8 cellular contexts compared by ENCODE assay signal in the genomic region with DNA sequence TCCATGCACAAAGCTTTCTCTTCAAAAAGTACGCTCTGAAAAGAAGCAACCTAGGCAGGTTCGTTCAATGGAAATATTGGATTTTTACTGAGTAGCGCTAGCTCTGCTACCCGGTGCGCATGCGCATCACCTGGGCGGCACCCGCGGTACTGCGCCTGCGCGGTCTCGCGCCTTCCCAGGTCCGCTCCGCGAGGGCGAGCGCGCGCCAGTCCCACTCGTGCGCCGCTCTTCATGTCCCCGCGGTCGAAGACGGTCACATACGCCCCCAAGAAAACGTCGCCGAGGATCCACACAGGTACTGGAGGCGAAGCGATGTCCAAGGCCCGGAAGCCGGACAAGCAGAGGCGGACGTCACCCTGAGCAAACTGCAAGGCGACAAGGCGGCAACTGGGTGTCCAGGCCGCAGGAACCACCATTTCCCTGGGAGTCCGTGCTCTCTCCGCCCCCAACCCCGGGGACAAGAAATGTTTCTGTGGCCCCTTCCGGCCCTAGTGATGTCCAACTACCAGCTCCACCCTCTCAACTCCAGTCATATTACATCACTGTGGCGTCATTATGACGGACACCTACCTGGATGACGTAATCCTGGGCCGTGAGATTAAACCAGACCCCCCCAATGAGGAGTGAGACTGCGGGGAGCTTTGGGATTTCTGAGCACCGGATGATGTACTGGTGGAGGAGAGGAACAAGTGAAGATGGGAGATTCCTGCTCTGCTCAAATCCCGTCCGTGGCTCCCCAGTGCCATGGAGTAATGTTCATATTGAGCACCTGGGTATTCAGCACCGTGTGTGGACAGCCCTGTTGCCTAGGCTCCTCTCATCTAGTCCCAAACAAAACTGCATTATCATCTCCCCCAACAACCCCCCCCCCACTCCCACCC. TPM values are rescaled to one million over a fixed set of nuclear protein-coding genes. Genes with fewer than 3 reads are reported as not detected.
DNase-seq lines count a peak whose midpoint lies in the region; ATAC-seq, FAIRE-seq and TF ChIP-seq lines count a peak whose summit lies in the region.

No MANE protein-coding gene starts in this region.

- BruUV-seq in K562 (replicated peaks; lab: Mats Ljungman, UMichigan) = TSS peak; percentile 48

- in situ Hi-C loops in K562 (cut with MboI) = loop anchor here (10.0 kb wide), 1 partner anchor 1219 kb away; the partner anchor contains the start of genes C19orf73, LIN7B and PPFIA3

- peak overlapping the region; percentile 94 for H2AFZ ChIP-seq in K562 (ENCODE audit: low read depth, low read length)

- ATAC-seq in GM19397 (IDR thresholded peaks at IDR 0.05; ENCODE audit: unreplicated experiment) (peak; percentile 32), K562 (peak; percentile 3; the same call in 1 of the 3 replicates)

- peaks cover 38 to 55% of the 10 kb centered on the region in 2 experiments; a peak in 4 of 5 replicates for H3K4me1 ChIP-seq in K562 (replicated peaks in 1 of 2; ENCODE audit: control insufficient read depth in 2 of 2, insufficient read depth in 2 of 2, low read length in 2 of 2)

- peak overlapping the region; percentile 95 for H3K27ac ChIP-seq in K562 (ENCODE audit: extremely low read depth, low read depth, low read length)

- no peaks in the 10 kb centered on the region for H3K9me1 ChIP-seq in K562 (ENCODE audit: control insufficient read depth, insufficient read depth, low read length)

- H3K9me3 ChIP-seq in K562 (replicated peaks; ENCODE audit: control insufficient read depth, insufficient read depth, low read depth, low read length) = no peaks in the 10 kb centered on the region

- TF ChIP-seq EP300 in K562 (IDR thresholded peaks at IDR 0.05; ENCODE audit: low read length) = no peak

- DNase-seq in CMK (ENCODE audit: low read depth) (peak; percentile 76), HPDE6-E6E7 (ENCODE audit: extremely low spot score) (peak; percentile 80), T1000 (lab: John Stamatoyannopoulos, UW) (peak; percentile 17), K562 (ENCODE audit: extremely low read depth in 1 of 4, low spot score in 3 of 4) (peak; percentile 90 to 99 (median 98)), islet precursor cell (peak; percentile 61), inferior parietal cortex (ENCODE audit: extremely low spot score) (no peak)
- peak; percentile 86 for DNase-seq in stimulated activated CD4-positive, alpha-beta T cell treated with anti-CD3 and anti-CD28 coated beads, Interleukin-15, amount 100 ng/mL, for 24 hours

- no peak for FAIRE-seq in K562 (lab: Jason Lieb, UNC)

- no peaks in the 10 kb centered on the region; the same call in 2 of the 3 replicates for H3K36me3 ChIP-seq in K562 (ENCODE audit: control insufficient read depth, insufficient read depth, low read length)

- peak overlapping the region; percentile 82 to 93 for H3K9ac ChIP-seq in K562 (ENCODE audit: insufficient read depth in 1 of 2, low read depth in 2 of 2, low read length in 2 of 2)

- H3K4me2 ChIP-seq in K562 (ENCODE audit: insufficient read depth, low read length) = peak overlapping the region; percentile 89

- H3K27me3 ChIP-seq in K562 (ENCODE audit: control insufficient read depth in 2 of 2, insufficient read depth in 2 of 2, low read length in 2 of 2) = no peaks in the 10 kb centered on the region

- no peaks in the 10 kb centered on the region for H4K20me1 ChIP-seq in K562 (replicated peaks; ENCODE audit: control insufficient read depth, insufficient read depth, low read length)

- intact Hi-C loops in K562 (cut with micrococcal nuclease) = no loop called here

- CTCF ChIA-PET in K562 (lab: Yijun Ruan, JAX; ENCODE audit: low intra/inter-chr PET ratio) = interaction anchor here (0.5 kb wide), 1 partner anchor 215 kb away, joined by 3 read pairs; no protein-coding TSS in a partner anchor

- TF ChIP-seq POLR2A in K562 (conservative IDR thresholded peaks at IDR 0.05) = peak; percentile 93

- peaks cover 27% of the 10 kb centered on the region for H3K79me2 ChIP-seq in K562 (ENCODE audit: control insufficient read depth, insufficient read depth, low read length)

- peak overlapping the region; percentile 41 for H3K4me3 ChIP-seq in K562

- WGBS in K562 (ENCODE audit: insufficient coverage, low coverage, missing lambda C conversion rate) = 6% methylated on average over 47 of the region's 54 CpGs

- POLR2A ChIA-PET in K562 (lab: Yijun Ruan, JAX) = interaction anchor here (0.9 to 1.0 kb wide), 2 partner anchors 17 to 179 kb away, joined by 3 read pairs; no protein-coding TSS in a partner anchor

- TF ChIP-seq CTCF in K562 (IDR thresholded peaks at IDR 0.05 in 2 of 3, conservative IDR thresholded peaks at IDR 0.05 in 1 of 3; ENCODE audit: insufficient read depth in 2 of 3, low read depth in 1 of 3, low read length in 3 of 3) = no peak

- TF ChIP-seq RAD21 in K562 (CRISPR knock-in tag; conservative IDR thresholded peaks at IDR 0.05 in 1 of 2, IDR thresholded peaks at IDR 0.05 in 1 of 2) = no peak

RNA-seq across cellular contexts. Expression of gene KCNC3, which starts 4.8 kb away (rescaled TPM):
- total RNA-seq in K562 (2011; cell fraction: chromatin; rRNA removed; ENCODE audit: low replicate concordance) = 19.8 and 38.5 TPM in 2 replicates
- 17.0 and 18.4 TPM in 2 replicates for total RNA-seq in K562 (2011; cell fraction: nucleolus; rRNA removed)
- 18.8 and 48.6 TPM in 2 replicates for total RNA-seq in K562 (2011; cell fraction: nucleoplasm; rRNA removed)
- total RNA-seq in K562 (2014; rRNA removed) (1.8 and 4.0 TPM in 2 replicates), K562 (2014; rRNA removed; fragmentation: Illumina TruSeq; extraction: Trizol) (1.4 and 1.7 TPM in 2 replicates), K562 (2015; rRNA removed; fragmentation: Illumina TruSeq; extraction: Trizol) (2.1 and 3.0 TPM in 2 replicates), K562 (2021) (20.2 and 26.2 TPM in 2 replicates)
- polyA plus RNA-seq in K562 (2011; rRNA removed) (2.0 and 3.7 TPM in 2 replicates), K562 (2014; fragmentation: Illumina TruSeq; extraction: Trizol) (14.9 and 16.4 TPM in 2 replicates), K562 (2014; fragmentation: Nextera tagmentation; extraction: Ambion mirVana) (under 1 TPM; 0.03 to 0.06 TPM), K562 (2014; rRNA removed) (13.2 and 14.2 TPM in 2 replicates)
- 2.0 and 2.7 TPM in 2 replicates for polyA plus RNA-seq in K562 (2011; cell fraction: cytosol; rRNA removed)
- 12.7 and 28.1 TPM in 2 replicates for polyA plus RNA-seq in K562 (2011; cell fraction: nucleus; rRNA removed)
- 10.3 and 13.2 TPM in 2 replicates for polyA plus RNA-seq in K562 (2012)
- 1.2 and 2.0 TPM in 2 replicates for polyA minus RNA-seq in K562 (2011; rRNA and poly(A)+ RNA removed)
- polyA minus RNA-seq in K562 (2011; cell fraction: cytosol; rRNA and poly(A)+ RNA removed) = 8.9 and 10.9 TPM in 2 replicates
- polyA minus RNA-seq in K562 (2011; cell fraction: nucleus; rRNA and poly(A)+ RNA removed) = 7.8 and 7.9 TPM in 2 replicates

RNA-seq across cellular contexts. Expression of gene NAPSA, which starts 31.5 kb away (rescaled TPM):
- total RNA-seq in K562 (2011; cell fraction: chromatin; rRNA removed; ENCODE audit: low replicate concordance) = 3.9 and 8.3 TPM in 2 replicates
- total RNA-seq in K562 (2011; cell fraction: nucleolus; rRNA removed) = 5.0 and 5.5 TPM in 2 replicates
- 3.6 and 5.6 TPM in 2 replicates for total RNA-seq in K562 (2011; cell fraction: nucleoplasm; rRNA removed)
- total RNA-seq in K562 (2014; rRNA removed) (0.41 and 0.78 TPM in 2 replicates), K562 (2014; rRNA removed; fragmentation: Illumina TruSeq; extraction: Trizol) (0.45 and 0.65 TPM in 2 replicates), K562 (2015; rRNA removed; fragmentation: Illumina TruSeq; extraction: Trizol) (0.45 and 0.76 TPM in 2 replicates), K562 (2021) (1.9 and 2.3 TPM in 2 replicates)
- polyA plus RNA-seq in K562 (2011; rRNA removed) (1.2 and 1.9 TPM in 2 replicates), K562 (2014; fragmentation: Illumina TruSeq; extraction: Trizol) (0.89 and 1.1 TPM in 2 replicates), K562 (2014; fragmentation: Nextera tagmentation; extraction: Ambion mirVana) (under 1 TPM; 0.25 to 0.49 TPM), K562 (2014; rRNA removed) (0.69 and 1.6 TPM in 2 replicates)
- 1.4 and 1.9 TPM in 2 replicates for polyA plus RNA-seq in K562 (2011; cell fraction: cytosol; rRNA removed)
- 11.3 and 12.5 TPM in 2 replicates for polyA plus RNA-seq in K562 (2011; cell fraction: nucleus; rRNA removed)
- 2.0 and 3.0 TPM in 2 replicates for polyA plus RNA-seq in K562 (2012)
- 0.42 and 0.57 TPM in 2 replicates for polyA minus RNA-seq in K562 (2011; rRNA and poly(A)+ RNA removed)
- polyA minus RNA-seq in K562 (2011; cell fraction: cytosol; rRNA and poly(A)+ RNA removed) = 1.5 TPM in 1 of 2 replicates, not detected in the other
- 2.0 and 2.2 TPM in 2 replicates for polyA minus RNA-seq in K562 (2011; cell fraction: nucleus; rRNA and poly(A)+ RNA removed)

RNA-seq across cellular contexts. Expression of gene NR1H2, which starts 42.3 kb away (rescaled TPM):
- 31.6 and 83.2 TPM in 2 replicates for total RNA-seq in K562 (2011; cell fraction: chromatin; rRNA removed; ENCODE audit: low replicate concordance)
- total RNA-seq in K562 (2011; cell fraction: nucleolus; rRNA removed) = 66.3 and 72.5 TPM in 2 replicates
- 41.0 and 45.6 TPM in 2 replicates for total RNA-seq in K562 (2011; cell fraction: nucleoplasm; rRNA removed)
- 51.4 and 68.1 TPM in 2 replicates for total RNA-seq in K562 (2014; rRNA removed)
- total RNA-seq in K562 (2014; rRNA removed; fragmentation: Illumina TruSeq; extraction: Trizol) = 10.6 and 12.3 TPM in 2 replicates
- total RNA-seq in K562 (2015; rRNA removed; fragmentation: Illumina TruSeq; extraction: Trizol) = 32.9 and 35.0 TPM in 2 replicates
- 56.7 and 58.2 TPM in 2 replicates for total RNA-seq in K562 (2021)
- polyA plus RNA-seq in K562 (2011; rRNA removed) = 24.0 and 37.5 TPM in 2 replicates
- polyA plus RNA-seq in K562 (2011; cell fraction: cytosol; rRNA removed) = 42.2 and 70.3 TPM in 2 replicates
- 71.7 and 110 TPM in 2 replicates for polyA plus RNA-seq in K562 (2011; cell fraction: nucleus; rRNA removed)
- polyA plus RNA-seq in K562 (2012) = 51.4 and 65.3 TPM in 2 replicates
- 23.8 and 51.0 TPM in 2 replicates for polyA plus RNA-seq in K562 (2014; fragmentation: Illumina TruSeq; extraction: Trizol)
- 1 to 10 TPM in 1 of 2 experiments, under 1 TPM in 1; 0.11 to 1.5 TPM for polyA plus RNA-seq in K562 (2014; fragmentation: Nextera tagmentation; extraction: Ambion mirVana)
- 61.9 and 73.8 TPM in 2 replicates for polyA plus RNA-seq in K562 (2014; rRNA removed)
- 12.7 and 17.8 TPM in 2 replicates for polyA minus RNA-seq in K562 (2011; rRNA and poly(A)+ RNA removed)
- 15.7 and 17.4 TPM in 2 replicates for polyA minus RNA-seq in K562 (2011; cell fraction: cytosol; rRNA and poly(A)+ RNA removed)
- 28.8 and 37.7 TPM in 2 replicates for polyA minus RNA-seq in K562 (2011; cell fraction: nucleus; rRNA and poly(A)+ RNA removed)

RNA-seq across cellular contexts. Expression of gene POLD1, which starts 50.2 kb away (rescaled TPM):
- 79.9 and 373 TPM in 2 replicates for total RNA-seq in K562 (2011; cell fraction: chromatin; rRNA removed; ENCODE audit: low replicate concordance)
- 460 and 477 TPM in 2 replicates for total RNA-seq in K562 (2011; cell fraction: nucleolus; rRNA removed)
- total RNA-seq in K562 (2011; cell fraction: nucleoplasm; rRNA removed) = 147 and 179 TPM in 2 replicates
- total RNA-seq in K562 (2014; rRNA removed) (258 and 338 TPM in 2 replicates), K562 (2014; rRNA removed; fragmentation: Illumina TruSeq; extraction: Trizol) (15.3 and 28.3 TPM in 2 replicates), K562 (2015; rRNA removed; fragmentation: Illumina TruSeq; extraction: Trizol) (89.4 and 95.2 TPM in 2 replicates), K562 (2021) (296 and 312 TPM in 2 replicates)
- polyA plus RNA-seq in K562 (2011; rRNA removed) (45.2 and 88.6 TPM in 2 replicates), K562 (2014; fragmentation: Illumina TruSeq; extraction: Trizol) (47.8 and 97.9 TPM in 2 replicates), K562 (2014; fragmentation: Nextera tagmentation; extraction: Ambion mirVana) (1 to 10 TPM; 1.3 to 6.4 TPM), K562 (2014; rRNA removed) (161 and 163 TPM in 2 replicates)
- polyA plus RNA-seq in K562 (2011; cell fraction: cytosol; rRNA removed) = 86.2 and 222 TPM in 2 replicates
- polyA plus RNA-seq in K562 (2011; cell fraction: nucleus; rRNA removed) = 460 and 607 TPM in 2 replicates
- polyA plus RNA-seq in K562 (2012) = 164 and 224 TPM in 2 replicates
- polyA minus RNA-seq in K562 (2011; rRNA and poly(A)+ RNA removed) = 33.3 and 52.7 TPM in 2 replicates
- 165 and 236 TPM in 2 replicates for polyA minus RNA-seq in K562 (2011; cell fraction: cytosol; rRNA and poly(A)+ RNA removed)
- 166 and 171 TPM in 2 replicates for polyA minus RNA-seq in K562 (2011; cell fraction: nucleus; rRNA and poly(A)+ RNA removed)
